ENCODE assay signal across 14 cellular contexts in the genomic region with DNA sequence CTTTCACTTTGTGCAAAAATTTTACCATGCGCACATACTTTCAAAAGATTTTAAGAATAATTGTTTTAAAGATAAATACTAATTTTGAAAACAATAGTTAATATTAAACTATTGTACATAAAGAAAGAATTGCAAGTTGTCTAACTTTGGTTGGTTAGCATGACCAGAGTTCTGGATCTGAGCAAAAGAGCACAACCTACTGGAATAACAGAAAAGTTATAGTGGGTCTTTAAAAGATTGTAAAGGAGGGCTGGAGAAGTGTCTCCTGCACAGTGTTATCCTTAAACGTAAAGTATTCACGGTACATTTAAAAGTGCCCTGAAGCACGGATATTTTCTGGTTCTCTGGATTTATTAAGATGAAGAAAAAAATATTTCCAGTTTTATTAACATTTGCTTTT.
"Had no signal": no experiment of that assay in that cellular context is flagged by ENCODE, and none has a peak within 500 bp of the region (broad histone marks: within the 10 kb centered on the region; RNA-seq: fewer than 3 reads in every experiment).

No MANE protein-coding gene starts in this region.

- H3K27ac ChIP-seq: adrenal gland, tibial nerve, vagina, WERI-Rb-1 had no signal

- DNase-seq: activated CD4-positive, alpha-beta T cell treated with anti-CD3 and anti-CD28 coated beads, Interleukin-2, amount 50 U/mL, for 48 hours; activated effector memory CD4-positive, alpha-beta T cell treated with Interleukin-2 at 50 U/mL for 16 hours; activated T-cell treated with anti-CD3 and anti-CD28 coated beads, Interleukin-2, amount 50 U/mL, for 1 hour; adrenal gland; body of pancreas; cortex of kidney; effector CD8-positive, alpha-beta T cell; T-helper 17 cell; WERI-Rb-1 had no signal

- H3K27me3 Mint-ChIP-seq: activated naive CD4-positive, alpha-beta T cell treated with anti-CD3 and anti-CD28 coated beads, Interleukin-2, amount 50 U/mL, for 24 hours had no signal

- H3K4me1 Mint-ChIP-seq: central memory CD8-positive, alpha-beta T cell; stimulated activated memory B cell treated with anti-CD40 and anti-IgM and Interleukin-4, amounts not matched to agents 10 μg/mL and 1 μg/mL and 100 μg/mL, for 72 hours; T-helper 17 cell had no signal

- H3K27me3 ChIP-seq: adrenal gland, body of pancreas, tibial nerve, vagina had no signal

- ATAC-seq: stimulated activated memory B cell treated with anti-CD40 and anti-IgM and Interleukin-4, amounts not matched to agents 10 μg/mL and 1 μg/mL and 100 μg/mL, for 72 hours; T-helper 17 cell had no signal

- H3K27ac Mint-ChIP-seq: activated naive CD4-positive, alpha-beta T cell treated with anti-CD3 and anti-CD28 coated beads, Interleukin-2, amount 50 U/mL, for 24 hours; stimulated activated memory B cell treated with anti-CD40 and anti-IgM and Interleukin-4, amounts not matched to agents 10 μg/mL and 1 μg/mL and 100 μg/mL, for 72 hours; T-helper 17 cell had no signal

- H3K9me3 ChIP-seq: adrenal gland, body of pancreas, tibial nerve, vagina had no signal

- H3K9me3 Mint-ChIP-seq: activated naive CD4-positive, alpha-beta T cell treated with anti-CD3 and anti-CD28 coated beads, Interleukin-2, amount 50 U/mL, for 24 hours; central memory CD8-positive, alpha-beta T cell had no signal

- H3K4me3 ChIP-seq: adrenal gland, body of pancreas, tibial nerve, vagina had no signal

- H3K4me3 Mint-ChIP-seq: activated naive CD4-positive, alpha-beta T cell treated with anti-CD3 and anti-CD28 coated beads, Interleukin-2, amount 50 U/mL, for 24 hours; central memory CD8-positive, alpha-beta T cell; stimulated activated memory B cell treated with anti-CD40 and anti-IgM and Interleukin-4, amounts not matched to agents 10 μg/mL and 1 μg/mL and 100 μg/mL, for 72 hours; T-helper 17 cell had no signal

- H3K36me3 Mint-ChIP-seq: activated naive CD4-positive, alpha-beta T cell treated with anti-CD3 and anti-CD28 coated beads, Interleukin-2, amount 50 U/mL, for 24 hours; stimulated activated memory B cell treated with anti-CD40 and anti-IgM and Interleukin-4, amounts not matched to agents 10 μg/mL and 1 μg/mL and 100 μg/mL, for 72 hours had no signal
